22 cellular contexts compared by ENCODE assay signal in genomic region chr4:169601016-169601771, GRCh38. TPM values are rescaled to one million over a fixed set of nuclear protein-coding genes. Genes with fewer than 3 reads are reported as not detected.
DNase-seq lines count a peak whose midpoint lies in the region; ATAC-seq and TF ChIP-seq lines count a peak whose summit lies in the region.
"Had no signal": no experiment of that assay in that cellular context is flagged by ENCODE, and none has a peak within 500 bp of the region (broad histone marks: within the 10 kb centered on the region; RNA-seq: fewer than 3 reads in every experiment).

No MANE protein-coding gene starts in this region.

- peaks cover 19% of the 10 kb centered on the region for H3K4me1 ChIP-seq in DOHH2 (ENCODE audit: control insufficient read depth, low read length)
- H3K4me1 ChIP-seq: gastrocnemius medialis, HAP-1 had no signal

- H3K27me3 Mint-ChIP-seq in activated T-cell treated with anti-CD3 and anti-CD28 coated beads, Interleukin-2, amount 50 U/mL, for 72 hours (ENCODE audit: low read depth): no peaks in the 10 kb centered on the region
- H3K27me3 Mint-ChIP-seq: activated CD4-positive, alpha-beta T cell treated with anti-CD3 and anti-CD28 coated beads, Interleukin-2, amount 10 ng/mL, durations not matched to agents 7 days and 5 days had no signal

- H3K9me3 ChIP-seq in DOHH2 (ENCODE audit: control insufficient read depth, insufficient read depth, low read length): no peaks in the 10 kb centered on the region
- H3K9me3 ChIP-seq: BE2C, gastrocnemius medialis, HAP-1, suprapubic skin had no signal

- H3K4me3 Mint-ChIP-seq in activated T-cell treated with anti-CD3 and anti-CD28 coated beads, Interleukin-2, amount 50 U/mL, for 72 hours: no peak overlapping the region
- H3K4me3 Mint-ChIP-seq: activated CD4-positive, alpha-beta T cell treated with anti-CD3 and anti-CD28 coated beads, Interleukin-2, amount 10 ng/mL, durations not matched to agents 7 days and 5 days had no signal

- peak overlapping the region; percentile 50 for H3K4me2 ChIP-seq in DOHH2 (ENCODE audit: low read length)

- peak overlapping the region; percentile 18; the same call in 1 of the 2 replicates for H3K4me3 ChIP-seq in DOHH2 (ENCODE audit: low read length)
- H3K4me3 ChIP-seq: gastrocnemius medialis, HAP-1, suprapubic skin had no signal

- peak; percentile 76 for ATAC-seq in GM19351 (IDR thresholded peaks at IDR 0.05; ENCODE audit: unreplicated experiment)
- peak; percentile 75 for ATAC-seq in HG02852 (IDR thresholded peaks at IDR 0.05; ENCODE audit: unreplicated experiment)
- ATAC-seq in HG03342 (IDR thresholded peaks at IDR 0.05; ENCODE audit: unreplicated experiment): peak; percentile 44
- ATAC-seq in activated T-cell treated with anti-CD3 and anti-CD28 coated beads, Interleukin-2, amount 50 U/mL, for 72 hours (replicated peaks in 1 of 2): no peak
- ATAC-seq: gastrocnemius medialis had no signal

- no peak for TF ChIP-seq CTCF in DOHH2 (IDR thresholded peaks at IDR 0.05; ENCODE audit: low read depth, low read length, poor library complexity, severe bottlenecking)

- H3F3A ChIP-seq in DOHH2 (ENCODE audit: control insufficient read depth, insufficient read depth): no peaks in the 10 kb centered on the region

- H3K36me3 ChIP-seq in DOHH2 (ENCODE audit: control insufficient read depth, low read length): peaks cover 11% of the 10 kb centered on the region; the same call in 1 of the 2 replicates
- H3K36me3 ChIP-seq: HAP-1 had no signal

- no peak for DNase-seq in activated T-cell treated with anti-CD3 and anti-CD28 coated beads, Interleukin-2, amount 50 U/mL, for 72 hours
- no peak for DNase-seq in COR-L47 (lab: John Stamatoyannopoulos, UW)
- no peak for DNase-seq in dermis blood vessel endothelial cell
- DNase-seq in NCI-H748 treated with DMSO at 0.1 percent for 48 hours (lab: John Stamatoyannopoulos, UW): no peak
- DNase-seq: activated CD4-positive, alpha-beta T cell treated with anti-CD3 and anti-CD28 coated beads, Interleukin-2, amount 10 ng/mL, durations not matched to agents 7 days and 5 days; activated naive CD4-positive, alpha-beta T cell; amniotic stem cell; BE2C; Calu3; erythroblast; gastrocnemius medialis; KG1; mammary epithelial cell; MV-4-11; NCI-H2029; NCI-H446 had no signal

- no peaks in the 10 kb centered on the region for H4K20me1 ChIP-seq in DOHH2 (ENCODE audit: control insufficient read depth, insufficient read depth, low read depth, low read length)

- H3K36me3 Mint-ChIP-seq in activated T-cell treated with anti-CD3 and anti-CD28 coated beads, Interleukin-2, amount 50 U/mL, for 72 hours (ENCODE audit: insufficient read depth in 2 of 2): peaks cover 0 to 5% of the 10 kb centered on the region in 2 donors

- 0 out of 2 replicates have a peak overlapping the region, but pooled peaks have one; percentile 8 for H3K27ac ChIP-seq in DOHH2 (ENCODE audit: low read depth, low read length)
- H3K27ac ChIP-seq: gastrocnemius medialis, suprapubic skin had no signal

- H3K27ac Mint-ChIP-seq in activated T-cell treated with anti-CD3 and anti-CD28 coated beads, Interleukin-2, amount 50 U/mL, for 72 hours: no peak overlapping the region
- H3K27ac Mint-ChIP-seq: activated CD4-positive, alpha-beta T cell treated with anti-CD3 and anti-CD28 coated beads, Interleukin-2, amount 10 ng/mL, durations not matched to agents 7 days and 5 days had no signal

- no peaks in the 10 kb centered on the region for H3K9me2 ChIP-seq in DOHH2 (replicated peaks; ENCODE audit: control insufficient read depth, low read length)

- no peaks in the 10 kb centered on the region for H3K27me3 ChIP-seq in DOHH2 (ENCODE audit: control insufficient read depth, low read length)
- H3K27me3 ChIP-seq: BE2C, gastrocnemius medialis, suprapubic skin had no signal

- peaks cover 40% of the 10 kb centered on the region for H3K4me1 Mint-ChIP-seq in activated T-cell treated with anti-CD3 and anti-CD28 coated beads, Interleukin-2, amount 50 U/mL, for 72 hours (ENCODE audit: low read depth)

- no peaks in the 10 kb centered on the region for H3K9me3 Mint-ChIP-seq in activated T-cell treated with anti-CD3 and anti-CD28 coated beads, Interleukin-2, amount 50 U/mL, for 72 hours
- H3K9me3 Mint-ChIP-seq: activated CD4-positive, alpha-beta T cell treated with anti-CD3 and anti-CD28 coated beads, Interleukin-2, amount 10 ng/mL, durations not matched to agents 7 days and 5 days had no signal

- H3K79me2 ChIP-seq in DOHH2 (ENCODE audit: control insufficient read depth, low read length): peaks cover 14% of the 10 kb centered on the region

RNA-seq across cellular contexts. Expression of gene NEK1, which starts 11.2 kb away (rescaled TPM):
- total RNA-seq in activated T-cell treated with anti-CD3 and anti-CD28 coated beads, Interleukin-2, amount 50 U/mL, for 72 hours: 10 to 100 TPM; 15.1 to 15.7 TPM
- total RNA-seq in dermis blood vessel endothelial cell: 7.8 and 13.4 TPM in 2 replicates

RNA-seq across cellular contexts. Expression of gene CLCN3, which starts 19.2 kb away (rescaled TPM):
- total RNA-seq in activated T-cell treated with anti-CD3 and anti-CD28 coated beads, Interleukin-2, amount 50 U/mL, for 72 hours: 10 to 100 TPM; 28.7 to 31.1 TPM
- 91.6 and 130 TPM in 2 replicates for total RNA-seq in dermis blood vessel endothelial cell

Comparison
In these comparisons a context has a peak if more than half of its experiments do, and no peak if none do; other contexts are left out.
1. ATAC-seq: peak in GM19351 (single experiment), HG02852 (single experiment) and HG03342 (single experiment); none in activated T-cell treated with anti-CD3 and anti-CD28 coated beads, Interleukin-2, amount 50 U/mL, for 72 hours (0 of 2).